In the genomic region with DNA sequence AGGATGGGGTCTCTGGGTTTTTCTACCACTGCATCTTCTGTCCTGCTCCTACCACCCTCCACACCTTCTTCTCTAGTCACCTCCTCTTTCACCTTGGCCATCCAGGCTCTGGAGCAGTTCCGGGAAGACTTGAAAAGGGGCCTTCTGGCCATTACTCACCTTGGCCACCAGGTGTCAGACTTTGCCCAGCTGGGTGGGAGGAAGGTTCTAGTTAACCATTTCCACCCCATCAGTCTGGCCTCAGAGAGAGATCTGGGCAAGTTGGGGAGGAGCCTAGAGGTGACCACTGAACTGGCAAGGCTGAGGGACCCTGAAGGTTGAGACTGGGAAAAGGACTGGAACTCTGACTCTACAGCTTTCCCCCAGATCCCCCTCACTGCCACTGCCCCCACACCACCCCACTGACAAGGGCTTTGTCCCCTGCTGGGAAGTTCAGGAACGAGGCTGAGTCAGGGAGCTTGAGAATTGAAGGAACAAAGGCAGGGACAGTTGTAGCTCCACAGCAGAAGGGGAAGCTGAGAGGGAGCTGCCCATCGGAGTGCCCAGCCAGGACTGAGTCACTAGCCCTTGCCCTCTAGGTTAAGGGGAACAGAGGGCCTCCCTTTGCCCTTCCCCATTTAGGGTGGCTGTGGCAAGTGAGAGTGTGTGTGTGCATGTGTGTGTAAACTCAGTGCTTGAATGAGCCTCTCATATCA, we compare ENCODE assay signal across 8 cellular contexts. TPM values are rescaled to one million over a fixed set of nuclear protein-coding genes. Genes with fewer than 3 reads are reported as not detected.
A peak's percentile ranks its signal among the peaks of the same experiment; 100 is the strongest.
DNase-seq lines count a peak whose midpoint lies in the region; ATAC-seq, FAIRE-seq and TF ChIP-seq lines count a peak whose summit lies in the region.

No MANE protein-coding gene starts in this region.

- peak; percentile 67 for DNase-seq in AG08395 (ENCODE audit: low spot score)
- DNase-seq in GM18507 (ENCODE audit: extremely low spot score, insufficient read length, low read depth) = no peak
- DNase-seq in NCI-H345 (lab: John Stamatoyannopoulos, UW) = peak; percentile 57
- DNase-seq in activated CD4-positive, alpha-beta T cell treated with anti-CD3 and anti-CD28 coated beads for 24 hours (ENCODE audit: low read depth in 2 of 2) = peak; percentile 41 to 47
- peak; percentile 85 for DNase-seq in colonic mucosa
- DNase-seq in stimulated activated CD4-positive, alpha-beta T cell treated with anti-CD3 and anti-CD28 coated beads, TNF-alpha, amount 100 ng/mL, for 24 hours (ENCODE audit: low read depth in 3 of 3) = peak; percentile 50 to 57 (median 52)

- peak; percentile 89 for TF ChIP-seq CTCF in colonic mucosa (IDR thresholded peaks at IDR 0.05)
- peak; percentile 93 for TF ChIP-seq CTCF in liver (IDR thresholded peaks at IDR 0.05; ENCODE audit: low read depth, low read length, missing input control)

- no peaks in the 10 kb centered on the region for H3K36me3 ChIP-seq in colonic mucosa
- no peaks in the 10 kb centered on the region for H3K36me3 ChIP-seq in liver (ENCODE audit: control insufficient read depth in 4 of 4, insufficient read depth in 3 of 4, low read depth in 1 of 4, low read length in 3 of 4)

- H3K27me3 ChIP-seq in colonic mucosa (no peaks in the 10 kb centered on the region), liver (ENCODE audit: control insufficient read depth in 4 of 4, insufficient read depth in 4 of 4, low read length in 3 of 4) (no peaks in the 10 kb centered on the region)

- 37% methylated on average over 3 of the region's 3 CpGs for WGBS in liver

- H3K4me1 ChIP-seq in colonic mucosa (peaks cover 31% of the 10 kb centered on the region), liver (ENCODE audit: control insufficient read depth in 4 of 4, insufficient read depth in 4 of 4, low read length in 3 of 4) (peaks cover 15 to 35% (median 23%) of the 10 kb centered on the region in 4 donors)

- no peak for ATAC-seq in GM21825 (IDR thresholded peaks at IDR 0.05; ENCODE audit: unreplicated experiment)

- no peaks in the 10 kb centered on the region for H3K9me3 ChIP-seq in colonic mucosa
- no peaks in the 10 kb centered on the region for H3K9me3 ChIP-seq in liver (ENCODE audit: control insufficient read depth in 4 of 4, low read length in 3 of 4)

- peak overlapping the region; percentile 100 for H3K27ac ChIP-seq in colonic mucosa
- H3K27ac ChIP-seq in liver (ENCODE audit: low read depth in 1 of 2, low read length in 2 of 2) = no peak overlapping the region

- FAIRE-seq in GM18507 (lab: Jason Lieb, UNC) = peak; percentile 76

- H3K9ac ChIP-seq in colonic mucosa (ENCODE audit: low read depth in 2 of 2, low read length in 2 of 2) = peak overlapping the region; percentile 78 to 100
- no peak overlapping the region for H3K9ac ChIP-seq in liver (ENCODE audit: low read depth in 1 of 2, low read length in 2 of 2)

- intact Hi-C loops in colonic mucosa (cut with DNase I) = no loop called here

- H3K4me3 ChIP-seq in colonic mucosa (peak overlapping the region; percentile 11), liver (ENCODE audit: low read depth in 1 of 3, low read length in 3 of 3) (no peak overlapping the region)

- peak; percentile 94 for TF ChIP-seq RAD21 in liver (IDR thresholded peaks at IDR 0.05)

TF ChIP-seq in liver, 16 proteins besides CTCF, POLR2A, EP300 and RAD21:
- peak in 1 of 2 donors; percentile 53 for TF ChIP-seq HNF4A (conservative IDR thresholded peaks at IDR 0.05)
- TF ChIP-seq, protein P1, sequence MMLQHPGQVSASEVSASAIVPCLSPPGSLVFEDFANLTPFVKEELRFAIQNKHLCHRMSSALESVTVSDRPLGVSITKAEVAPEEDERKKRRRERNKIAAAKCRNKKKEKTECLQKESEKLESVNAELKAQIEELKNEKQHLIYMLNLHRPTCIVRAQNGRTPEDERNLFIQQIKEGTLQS (IDR thresholded peaks at IDR 0.05) = no peak
- no peak for TF ChIP-seq SP1 (IDR thresholded peaks at IDR 0.05)
- no peak for TF ChIP-seq HNF4G (IDR thresholded peaks at IDR 0.05)
- no peak for TF ChIP-seq GABPA (IDR thresholded peaks at IDR 0.05 in 1 of 2, conservative IDR thresholded peaks at IDR 0.05 in 1 of 2)

RNA-seq across cellular contexts. Expression of a gene that starts 3.7 kb away (rescaled TPM):
- 100 to 1,000 TPM; 186 to 203 TPM for total RNA-seq in colonic mucosa
- total RNA-seq in liver = 10 to 100 TPM; 18.8 to 53.0 TPM
- polyA plus RNA-seq in liver = 100 to 1,000 TPM; 119 to 246 TPM

RNA-seq across cellular contexts. Expression of a gene that starts 16.4 kb away (rescaled TPM):
- total RNA-seq in colonic mucosa (1 to 10 TPM; 1.7 to 4.0 TPM), liver (under 1 TPM; 0.17 to 0.23 TPM)
- 1 to 10 TPM in 1 of 2 donors, under 1 TPM in 1; 0.14 to 1.8 TPM for polyA plus RNA-seq in liver

RNA-seq across cellular contexts. Expression of a gene that starts 34.8 kb away (rescaled TPM):
- total RNA-seq in colonic mucosa (10 to 100 TPM; 21.8 to 35.1 TPM), liver (1 to 10 TPM; 5.9 to 8.6 TPM)
- polyA plus RNA-seq in liver = 1 to 10 TPM; 4.5 to 5.4 TPM

RNA-seq across cellular contexts. Expression of a gene that starts 44.6 kb away (rescaled TPM):
- total RNA-seq in colonic mucosa (100 to 1,000 TPM; 242 to 280 TPM), liver (10 to 100 TPM; 62.4 to 92.9 TPM)
- polyA plus RNA-seq in liver = 10 to 100 TPM; 74.2 to 77.6 TPM

RNA-seq across cellular contexts. Expression of a gene that starts 46.9 kb away (rescaled TPM):
- total RNA-seq in colonic mucosa = 1 to 10 TPM; 3.9 to 5.2 TPM
- total RNA-seq in liver = 1 to 10 TPM; 2.3 to 4.4 TPM
- 1 to 10 TPM; 1.1 to 1.6 TPM for polyA plus RNA-seq in liver

Comparison
In these comparisons a context has a peak if more than half of its experiments do, and no peak if none do; other contexts are left out.
1. H3K9ac ChIP-seq: peak in colonic mucosa (2 of 2); none in liver (0 of 2).